8 cellular contexts compared by ENCODE assay signal in the genomic region with DNA sequence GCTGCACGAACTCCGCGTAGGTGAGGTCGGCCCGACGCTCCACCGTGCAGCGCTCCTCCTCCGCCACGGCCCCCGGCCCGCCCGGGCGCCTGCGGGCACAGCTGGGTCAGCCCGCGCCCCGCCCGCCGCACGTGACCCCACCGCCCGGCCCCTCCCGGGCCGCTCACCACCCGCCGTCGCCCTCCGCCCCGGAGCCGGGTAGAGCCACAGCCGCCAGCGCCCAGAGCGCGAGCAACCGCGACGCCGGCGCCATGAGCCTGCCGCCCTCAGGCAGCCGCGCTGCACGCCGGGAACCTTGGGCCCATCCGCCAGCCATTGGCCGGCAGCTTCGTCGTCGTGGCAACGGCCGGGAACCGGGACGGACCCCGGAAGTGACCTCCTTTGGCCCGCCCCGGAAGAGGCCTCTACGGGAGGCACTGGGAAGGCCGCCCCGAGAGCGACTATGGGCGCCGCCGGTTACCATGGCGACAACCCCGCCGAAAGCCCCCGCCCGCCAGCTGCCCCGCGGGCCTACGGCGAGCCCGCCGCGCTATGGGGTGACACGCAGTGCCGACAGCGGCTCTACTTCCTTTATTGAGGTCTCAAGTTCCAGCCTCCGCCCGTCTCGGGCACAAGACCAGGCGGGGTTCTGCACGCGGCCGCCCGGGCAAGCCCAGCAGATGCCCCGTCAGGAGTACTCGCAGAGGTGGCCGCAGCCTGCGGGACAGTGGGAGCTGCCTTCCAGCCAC. TPM values are rescaled to one million over a fixed set of nuclear protein-coding genes. Genes with fewer than 3 reads are reported as not detected.
DNase-seq lines count a peak whose midpoint lies in the region; ATAC-seq and TF ChIP-seq lines count a peak whose summit lies in the region.

A gene with protein sequence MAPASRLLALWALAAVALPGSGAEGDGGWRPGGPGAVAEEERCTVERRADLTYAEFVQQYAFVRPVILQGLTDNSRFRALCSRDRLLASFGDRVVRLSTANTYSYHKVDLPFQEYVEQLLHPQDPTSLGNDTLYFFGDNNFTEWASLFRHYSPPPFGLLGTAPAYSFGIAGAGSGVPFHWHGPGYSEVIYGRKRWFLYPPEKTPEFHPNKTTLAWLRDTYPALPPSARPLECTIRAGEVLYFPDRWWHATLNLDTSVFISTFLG (minus strand): TSS at position 268 of the 728 bp plus-strand sequence. CDS start 15 bp downstream, at position 253.

- H3K4me3 ChIP-seq in GM08714 (ENCODE audit: low read length), result peak within 1 kb of the TSS; percentile 68
- H3K4me3 ChIP-seq in suprapubic skin, result peak within 1 kb of the TSS; percentile 68

- no peaks in the 10 kb centered on the region for H3K27me3 ChIP-seq in suprapubic skin

- TF ChIP-seq CTCF in omental fat pad (IDR thresholded peaks at IDR 0.05) (no peak), suprapubic skin (IDR thresholded peaks at IDR 0.05) (no peak)

- no peaks in the 10 kb centered on the region for H3K9me3 Mint-ChIP-seq in activated naive CD4-positive, alpha-beta T cell treated with anti-CD3 and anti-CD28 coated beads, Interleukin-2, amount 50 U/mL, for 72 hours

- peak; percentile 86 for DNase-seq in NCI-H1105 (lab: John Stamatoyannopoulos, UW)
- DNase-seq in SKM-1 treated with dmso at 0.1 percent for 144 hours (lab: John Stamatoyannopoulos, UW; ENCODE audit: unreplicated experiment), result peak; percentile 87
- peak; percentile 96 to 97 for DNase-seq in activated naive CD4-positive, alpha-beta T cell treated with anti-CD3 and anti-CD28 coated beads, Interleukin-2, amount 50 U/mL, for 72 hours (ENCODE audit: low spot score in 2 of 2)
- DNase-seq in glomerular endothelial cell (ENCODE audit: extremely low read depth, low read depth, low spot score), result no peak
- DNase-seq in omental fat pad (ENCODE audit: low spot score), result peak; percentile 76
- peak; percentile 98 for DNase-seq in suprapubic skin (ENCODE audit: low spot score in 2 of 2)

- H3K9me3 ChIP-seq in suprapubic skin, result no peaks in the 10 kb centered on the region

- peak within 1 kb of the TSS; percentile 82 for H3K27ac ChIP-seq in suprapubic skin

- peak; percentile 52 for ATAC-seq in HG02571 (IDR thresholded peaks at IDR 0.05; ENCODE audit: unreplicated experiment)
- peak; percentile 82 to 85 for ATAC-seq in activated naive CD4-positive, alpha-beta T cell treated with anti-CD3 and anti-CD28 coated beads, Interleukin-2, amount 50 U/mL, for 72 hours
- peak; percentile 67 for ATAC-seq in omental fat pad (ENCODE audit: low FRiP score)

- no peak for TF ChIP-seq EP300 in suprapubic skin (IDR thresholded peaks at IDR 0.05)

- peaks cover 5 to 22% of the 10 kb centered on the region in 2 donors for H3K36me3 Mint-ChIP-seq in activated naive CD4-positive, alpha-beta T cell treated with anti-CD3 and anti-CD28 coated beads, Interleukin-2, amount 50 U/mL, for 72 hours

- TF ChIP-seq POLR2A in suprapubic skin (IDR thresholded peaks at IDR 0.05), result peak in 1 of 2 donors; percentile 40

- peak within 1 kb of the TSS; percentile 65 to 73 for H3K27ac Mint-ChIP-seq in activated naive CD4-positive, alpha-beta T cell treated with anti-CD3 and anti-CD28 coated beads, Interleukin-2, amount 50 U/mL, for 72 hours

- WGBS in suprapubic skin, result no CpG with 5 or more reads among the region's 91 CpGs

- H3K4me1 ChIP-seq in suprapubic skin, result peaks cover 72% of the 10 kb centered on the region

- peaks cover 32% of the 10 kb centered on the region for H3K36me3 ChIP-seq in suprapubic skin

RNA-seq across cellular contexts. Expression of the gene that starts here (rescaled TPM):
- 10 to 100 TPM; 11.0 to 24.7 TPM for total RNA-seq in activated naive CD4-positive, alpha-beta T cell treated with anti-CD3 and anti-CD28 coated beads, Interleukin-2, amount 50 U/mL, for 72 hours
- total RNA-seq in glomerular endothelial cell (60.4 and 70.8 TPM in 2 replicates), omental fat pad (10 to 100 TPM; 65.8 to 79.6 (median 71.8) TPM), suprapubic skin (10 to 100 TPM; 47.0 to 87.4 (median 60.5) TPM)
